In the genomic region with DNA sequence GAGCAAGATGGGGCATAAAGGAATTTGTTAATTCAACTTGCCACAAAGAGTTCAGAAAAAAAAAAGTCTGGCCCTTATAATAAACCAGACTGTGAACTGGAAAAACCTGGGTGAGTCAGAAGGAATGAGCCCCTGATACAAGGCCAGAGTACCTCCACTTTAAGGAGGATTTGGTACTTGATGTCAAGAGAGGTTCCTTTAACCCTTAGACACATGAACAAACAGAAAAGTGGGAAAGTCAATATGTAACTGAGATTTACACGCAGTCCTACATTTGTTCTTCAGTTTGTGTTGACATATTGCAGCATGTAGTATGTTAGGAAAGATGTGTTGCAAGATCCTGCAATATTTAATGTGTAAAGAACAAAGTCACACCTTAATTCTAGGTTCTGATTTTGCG, we compare ENCODE assay signal across 1 cellular context.
A peak's percentile ranks its signal among the peaks of the same experiment; 100 is the strongest.
TF ChIP-seq lines count a peak whose summit lies in the region.

No MANE protein-coding gene starts in this region.

TF ChIP-seq in HepG2, 621 proteins besides CTCF, POLR2A, EP300 and RAD21 (continued from another document and continues in another):
- TF ChIP-seq, protein P1, sequence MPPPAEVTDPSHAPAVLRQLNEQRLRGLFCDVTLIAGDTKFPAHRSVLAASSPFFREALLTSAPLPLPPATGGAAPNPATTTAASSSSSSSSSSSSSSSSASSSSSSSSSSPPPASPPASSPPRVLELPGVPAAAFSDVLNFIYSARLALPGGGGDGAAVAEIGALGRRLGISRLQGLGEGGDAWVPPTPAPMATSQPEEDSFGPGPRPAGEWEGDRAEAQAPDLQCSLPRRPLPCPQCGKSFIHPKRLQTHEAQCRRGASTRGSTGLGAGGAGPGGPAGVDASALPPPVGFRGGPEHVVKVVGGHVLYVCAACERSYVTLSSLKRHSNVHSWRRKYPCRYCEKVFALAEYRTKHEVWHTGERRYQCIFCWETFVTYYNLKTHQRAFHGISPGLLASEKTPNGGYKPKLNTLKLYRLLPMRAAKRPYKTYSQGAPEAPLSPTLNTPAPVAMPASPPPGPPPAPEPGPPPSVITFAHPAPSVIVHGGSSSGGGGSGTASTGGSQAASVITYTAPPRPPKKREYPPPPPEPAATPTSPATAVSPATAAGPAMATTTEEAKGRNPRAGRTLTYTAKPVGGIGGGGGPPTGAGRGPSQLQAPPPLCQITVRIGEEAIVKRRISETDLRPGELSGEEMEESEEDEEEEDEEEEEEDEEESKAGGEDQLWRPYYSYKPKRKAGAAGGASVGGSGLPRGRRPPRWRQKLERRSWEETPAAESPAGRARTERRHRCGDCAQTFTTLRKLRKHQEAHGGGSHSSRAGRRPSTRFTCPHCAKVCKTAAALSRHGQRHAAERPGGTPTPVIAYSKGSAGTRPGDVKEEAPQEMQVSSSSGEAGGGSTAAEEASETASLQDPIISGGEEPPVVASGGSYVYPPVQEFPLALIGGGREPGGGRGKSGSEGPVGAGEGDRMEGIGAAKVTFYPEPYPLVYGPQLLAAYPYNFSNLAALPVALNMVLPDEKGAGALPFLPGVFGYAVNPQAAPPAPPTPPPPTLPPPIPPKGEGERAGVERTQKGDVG (CRISPR knock-in tag; IDR thresholded peaks at IDR 0.05; ENCODE audit: borderline replicate concordance), result no peak
- TF ChIP-seq, protein P2, sequence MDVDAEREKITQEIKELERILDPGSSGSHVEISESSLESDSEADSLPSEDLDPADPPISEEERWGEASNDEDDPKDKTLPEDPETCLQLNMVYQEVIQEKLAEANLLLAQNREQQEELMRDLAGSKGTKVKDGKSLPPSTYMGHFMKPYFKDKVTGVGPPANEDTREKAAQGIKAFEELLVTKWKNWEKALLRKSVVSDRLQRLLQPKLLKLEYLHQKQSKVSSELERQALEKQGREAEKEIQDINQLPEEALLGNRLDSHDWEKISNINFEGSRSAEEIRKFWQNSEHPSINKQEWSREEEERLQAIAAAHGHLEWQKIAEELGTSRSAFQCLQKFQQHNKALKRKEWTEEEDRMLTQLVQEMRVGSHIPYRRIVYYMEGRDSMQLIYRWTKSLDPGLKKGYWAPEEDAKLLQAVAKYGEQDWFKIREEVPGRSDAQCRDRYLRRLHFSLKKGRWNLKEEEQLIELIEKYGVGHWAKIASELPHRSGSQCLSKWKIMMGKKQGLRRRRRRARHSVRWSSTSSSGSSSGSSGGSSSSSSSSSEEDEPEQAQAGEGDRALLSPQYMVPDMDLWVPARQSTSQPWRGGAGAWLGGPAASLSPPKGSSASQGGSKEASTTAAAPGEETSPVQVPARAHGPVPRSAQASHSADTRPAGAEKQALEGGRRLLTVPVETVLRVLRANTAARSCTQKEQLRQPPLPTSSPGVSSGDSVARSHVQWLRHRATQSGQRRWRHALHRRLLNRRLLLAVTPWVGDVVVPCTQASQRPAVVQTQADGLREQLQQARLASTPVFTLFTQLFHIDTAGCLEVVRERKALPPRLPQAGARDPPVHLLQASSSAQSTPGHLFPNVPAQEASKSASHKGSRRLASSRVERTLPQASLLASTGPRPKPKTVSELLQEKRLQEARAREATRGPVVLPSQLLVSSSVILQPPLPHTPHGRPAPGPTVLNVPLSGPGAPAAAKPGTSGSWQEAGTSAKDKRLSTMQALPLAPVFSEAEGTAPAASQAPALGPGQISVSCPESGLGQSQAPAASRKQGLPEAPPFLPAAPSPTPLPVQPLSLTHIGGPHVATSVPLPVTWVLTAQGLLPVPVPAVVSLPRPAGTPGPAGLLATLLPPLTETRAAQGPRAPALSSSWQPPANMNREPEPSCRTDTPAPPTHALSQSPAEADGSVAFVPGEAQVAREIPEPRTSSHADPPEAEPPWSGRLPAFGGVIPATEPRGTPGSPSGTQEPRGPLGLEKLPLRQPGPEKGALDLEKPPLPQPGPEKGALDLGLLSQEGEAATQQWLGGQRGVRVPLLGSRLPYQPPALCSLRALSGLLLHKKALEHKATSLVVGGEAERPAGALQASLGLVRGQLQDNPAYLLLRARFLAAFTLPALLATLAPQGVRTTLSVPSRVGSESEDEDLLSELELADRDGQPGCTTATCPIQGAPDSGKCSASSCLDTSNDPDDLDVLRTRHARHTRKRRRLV (CRISPR knock-in tag; IDR thresholded peaks at IDR 0.05), result no peak
- no peak for TF ChIP-seq JDP2 (CRISPR knock-in tag; IDR thresholded peaks at IDR 0.05; ENCODE audit: borderline replicate concordance)
- TF ChIP-seq NR2F6 (IDR thresholded peaks at IDR 0.05), result peak; percentile 51; the same call in 1 of the 2 replicates
- no peak for TF ChIP-seq NR2F6 (CRISPR knock-in tag; IDR thresholded peaks at IDR 0.05)
- TF ChIP-seq ZNF552 (CRISPR knock-in tag; IDR thresholded peaks at IDR 0.05; ENCODE audit: borderline replicate concordance), result no peak
- TF ChIP-seq, protein P3, sequence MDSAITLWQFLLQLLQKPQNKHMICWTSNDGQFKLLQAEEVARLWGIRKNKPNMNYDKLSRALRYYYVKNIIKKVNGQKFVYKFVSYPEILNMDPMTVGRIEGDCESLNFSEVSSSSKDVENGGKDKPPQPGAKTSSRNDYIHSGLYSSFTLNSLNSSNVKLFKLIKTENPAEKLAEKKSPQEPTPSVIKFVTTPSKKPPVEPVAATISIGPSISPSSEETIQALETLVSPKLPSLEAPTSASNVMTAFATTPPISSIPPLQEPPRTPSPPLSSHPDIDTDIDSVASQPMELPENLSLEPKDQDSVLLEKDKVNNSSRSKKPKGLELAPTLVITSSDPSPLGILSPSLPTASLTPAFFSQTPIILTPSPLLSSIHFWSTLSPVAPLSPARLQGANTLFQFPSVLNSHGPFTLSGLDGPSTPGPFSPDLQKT (CRISPR knock-in tag; IDR thresholded peaks at IDR 0.05; ENCODE audit: borderline replicate concordance), result no peak
- TF ChIP-seq, protein P4, sequence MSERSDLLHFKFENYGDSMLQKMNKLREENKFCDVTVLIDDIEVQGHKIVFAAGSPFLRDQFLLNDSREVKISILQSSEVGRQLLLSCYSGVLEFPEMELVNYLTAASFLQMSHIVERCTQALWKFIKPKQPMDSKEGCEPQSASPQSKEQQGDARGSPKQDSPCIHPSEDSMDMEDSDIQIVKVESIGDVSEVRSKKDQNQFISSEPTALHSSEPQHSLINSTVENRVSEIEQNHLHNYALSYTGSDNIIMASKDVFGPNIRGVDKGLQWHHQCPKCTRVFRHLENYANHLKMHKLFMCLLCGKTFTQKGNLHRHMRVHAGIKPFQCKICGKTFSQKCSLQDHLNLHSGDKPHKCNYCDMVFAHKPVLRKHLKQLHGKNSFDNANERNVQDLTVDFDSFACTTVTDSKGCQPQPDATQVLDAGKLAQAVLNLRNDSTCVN (CRISPR knock-in tag; IDR thresholded peaks at IDR 0.05; ENCODE audit: borderline replicate concordance), result no peak
- no peak for TF ChIP-seq KMT2A (CRISPR knock-in tag; IDR thresholded peaks at IDR 0.05)
- TF ChIP-seq FOXA1 (IDR thresholded peaks at IDR 0.05), result peak; percentile 61; the same call in 1 of the 2 replicates
- peak; percentile 60; the same call in 1 of the 2 replicates for TF ChIP-seq FOXA1 (CRISPR knock-in tag; IDR thresholded peaks at IDR 0.05)
- TF ChIP-seq ZNF841 (CRISPR knock-in tag; IDR thresholded peaks at IDR 0.05; ENCODE audit: borderline replicate concordance), result no peak
- TF ChIP-seq, protein P5, sequence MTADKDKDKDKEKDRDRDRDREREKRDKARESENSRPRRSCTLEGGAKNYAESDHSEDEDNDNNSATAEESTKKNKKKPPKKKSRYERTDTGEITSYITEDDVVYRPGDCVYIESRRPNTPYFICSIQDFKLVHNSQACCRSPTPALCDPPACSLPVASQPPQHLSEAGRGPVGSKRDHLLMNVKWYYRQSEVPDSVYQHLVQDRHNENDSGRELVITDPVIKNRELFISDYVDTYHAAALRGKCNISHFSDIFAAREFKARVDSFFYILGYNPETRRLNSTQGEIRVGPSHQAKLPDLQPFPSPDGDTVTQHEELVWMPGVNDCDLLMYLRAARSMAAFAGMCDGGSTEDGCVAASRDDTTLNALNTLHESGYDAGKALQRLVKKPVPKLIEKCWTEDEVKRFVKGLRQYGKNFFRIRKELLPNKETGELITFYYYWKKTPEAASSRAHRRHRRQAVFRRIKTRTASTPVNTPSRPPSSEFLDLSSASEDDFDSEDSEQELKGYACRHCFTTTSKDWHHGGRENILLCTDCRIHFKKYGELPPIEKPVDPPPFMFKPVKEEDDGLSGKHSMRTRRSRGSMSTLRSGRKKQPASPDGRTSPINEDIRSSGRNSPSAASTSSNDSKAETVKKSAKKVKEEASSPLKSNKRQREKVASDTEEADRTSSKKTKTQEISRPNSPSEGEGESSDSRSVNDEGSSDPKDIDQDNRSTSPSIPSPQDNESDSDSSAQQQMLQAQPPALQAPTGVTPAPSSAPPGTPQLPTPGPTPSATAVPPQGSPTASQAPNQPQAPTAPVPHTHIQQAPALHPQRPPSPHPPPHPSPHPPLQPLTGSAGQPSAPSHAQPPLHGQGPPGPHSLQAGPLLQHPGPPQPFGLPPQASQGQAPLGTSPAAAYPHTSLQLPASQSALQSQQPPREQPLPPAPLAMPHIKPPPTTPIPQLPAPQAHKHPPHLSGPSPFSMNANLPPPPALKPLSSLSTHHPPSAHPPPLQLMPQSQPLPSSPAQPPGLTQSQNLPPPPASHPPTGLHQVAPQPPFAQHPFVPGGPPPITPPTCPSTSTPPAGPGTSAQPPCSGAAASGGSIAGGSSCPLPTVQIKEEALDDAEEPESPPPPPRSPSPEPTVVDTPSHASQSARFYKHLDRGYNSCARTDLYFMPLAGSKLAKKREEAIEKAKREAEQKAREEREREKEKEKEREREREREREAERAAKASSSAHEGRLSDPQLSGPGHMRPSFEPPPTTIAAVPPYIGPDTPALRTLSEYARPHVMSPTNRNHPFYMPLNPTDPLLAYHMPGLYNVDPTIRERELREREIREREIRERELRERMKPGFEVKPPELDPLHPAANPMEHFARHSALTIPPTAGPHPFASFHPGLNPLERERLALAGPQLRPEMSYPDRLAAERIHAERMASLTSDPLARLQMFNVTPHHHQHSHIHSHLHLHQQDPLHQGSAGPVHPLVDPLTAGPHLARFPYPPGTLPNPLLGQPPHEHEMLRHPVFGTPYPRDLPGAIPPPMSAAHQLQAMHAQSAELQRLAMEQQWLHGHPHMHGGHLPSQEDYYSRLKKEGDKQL (CRISPR knock-in tag; IDR thresholded peaks at IDR 0.05; ENCODE audit: low read depth), result peak; percentile 81
- no peak for TF ChIP-seq TGIF2 (CRISPR knock-in tag; IDR thresholded peaks at IDR 0.05)
- TF ChIP-seq MIXL1 (CRISPR knock-in tag; IDR thresholded peaks at IDR 0.05), result no peak
- no peak for TF ChIP-seq CBX5 (CRISPR knock-in tag; IDR thresholded peaks at IDR 0.05; ENCODE audit: borderline replicate concordance)
- no peak for TF ChIP-seq ZBTB20 (CRISPR knock-in tag; IDR thresholded peaks at IDR 0.05; ENCODE audit: borderline replicate concordance, low read depth)
- peak; percentile 71 for TF ChIP-seq NFIC (IDR thresholded peaks at IDR 0.05; ENCODE audit: low read length)
- peak; percentile 45; the same call in 1 of the 2 replicates for TF ChIP-seq NCOA2 (CRISPR knock-in tag; IDR thresholded peaks at IDR 0.05)
- TF ChIP-seq, protein P6, sequence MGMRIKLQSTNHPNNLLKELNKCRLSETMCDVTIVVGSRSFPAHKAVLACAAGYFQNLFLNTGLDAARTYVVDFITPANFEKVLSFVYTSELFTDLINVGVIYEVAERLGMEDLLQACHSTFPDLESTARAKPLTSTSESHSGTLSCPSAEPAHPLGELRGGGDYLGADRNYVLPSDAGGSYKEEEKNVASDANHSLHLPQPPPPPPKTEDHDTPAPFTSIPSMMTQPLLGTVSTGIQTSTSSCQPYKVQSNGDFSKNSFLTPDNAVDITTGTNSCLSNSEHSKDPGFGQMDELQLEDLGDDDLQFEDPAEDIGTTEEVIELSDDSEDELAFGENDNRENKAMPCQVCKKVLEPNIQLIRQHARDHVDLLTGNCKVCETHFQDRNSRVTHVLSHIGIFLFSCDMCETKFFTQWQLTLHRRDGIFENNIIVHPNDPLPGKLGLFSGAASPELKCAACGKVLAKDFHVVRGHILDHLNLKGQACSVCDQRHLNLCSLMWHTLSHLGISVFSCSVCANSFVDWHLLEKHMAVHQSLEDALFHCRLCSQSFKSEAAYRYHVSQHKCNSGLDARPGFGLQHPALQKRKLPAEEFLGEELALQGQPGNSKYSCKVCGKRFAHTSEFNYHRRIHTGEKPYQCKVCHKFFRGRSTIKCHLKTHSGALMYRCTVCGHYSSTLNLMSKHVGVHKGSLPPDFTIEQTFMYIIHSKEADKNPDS (CRISPR knock-in tag; IDR thresholded peaks at IDR 0.05), result no peak
- TF ChIP-seq FOSL1 (CRISPR knock-in tag; IDR thresholded peaks at IDR 0.05; ENCODE audit: borderline replicate concordance), result no peak
- no peak for TF ChIP-seq SMC3 (IDR thresholded peaks at IDR 0.05; ENCODE audit: low read length)
- TF ChIP-seq, protein P7, sequence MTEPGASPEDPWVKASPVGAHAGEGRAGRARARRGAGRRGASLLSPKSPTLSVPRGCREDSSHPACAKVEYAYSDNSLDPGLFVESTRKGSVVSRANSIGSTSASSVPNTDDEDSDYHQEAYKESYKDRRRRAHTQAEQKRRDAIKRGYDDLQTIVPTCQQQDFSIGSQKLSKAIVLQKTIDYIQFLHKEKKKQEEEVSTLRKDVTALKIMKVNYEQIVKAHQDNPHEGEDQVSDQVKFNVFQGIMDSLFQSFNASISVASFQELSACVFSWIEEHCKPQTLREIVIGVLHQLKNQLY (CRISPR knock-in tag; IDR thresholded peaks at IDR 0.05), result no peak
- TF ChIP-seq, protein P8, sequence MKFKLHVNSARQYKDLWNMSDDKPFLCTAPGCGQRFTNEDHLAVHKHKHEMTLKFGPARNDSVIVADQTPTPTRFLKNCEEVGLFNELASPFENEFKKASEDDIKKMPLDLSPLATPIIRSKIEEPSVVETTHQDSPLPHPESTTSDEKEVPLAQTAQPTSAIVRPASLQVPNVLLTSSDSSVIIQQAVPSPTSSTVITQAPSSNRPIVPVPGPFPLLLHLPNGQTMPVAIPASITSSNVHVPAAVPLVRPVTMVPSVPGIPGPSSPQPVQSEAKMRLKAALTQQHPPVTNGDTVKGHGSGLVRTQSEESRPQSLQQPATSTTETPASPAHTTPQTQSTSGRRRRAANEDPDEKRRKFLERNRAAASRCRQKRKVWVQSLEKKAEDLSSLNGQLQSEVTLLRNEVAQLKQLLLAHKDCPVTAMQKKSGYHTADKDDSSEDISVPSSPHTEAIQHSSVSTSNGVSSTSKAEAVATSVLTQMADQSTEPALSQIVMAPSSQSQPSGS (CRISPR knock-in tag; IDR thresholded peaks at IDR 0.05), result no peak
- no peak for TF ChIP-seq ZFY (CRISPR knock-in tag; IDR thresholded peaks at IDR 0.05)
- TF ChIP-seq MAFF (IDR thresholded peaks at IDR 0.05; ENCODE audit: low read depth, low read length), result no peak
- no peak for TF ChIP-seq ZNF619 (CRISPR knock-in tag; IDR thresholded peaks at IDR 0.05)
- TF ChIP-seq ZMYM4 (CRISPR knock-in tag; IDR thresholded peaks at IDR 0.05), result peak; percentile 41; the same call in 1 of the 2 replicates
- TF ChIP-seq ZNF550 (CRISPR knock-in tag; IDR thresholded peaks at IDR 0.05; ENCODE audit: borderline replicate concordance), result no peak
- TF ChIP-seq ZNF674 (CRISPR knock-in tag; IDR thresholded peaks at IDR 0.05; ENCODE audit: low read depth), result no peak
